ENCODE assay signal across 1 cellular context in the genomic region with DNA sequence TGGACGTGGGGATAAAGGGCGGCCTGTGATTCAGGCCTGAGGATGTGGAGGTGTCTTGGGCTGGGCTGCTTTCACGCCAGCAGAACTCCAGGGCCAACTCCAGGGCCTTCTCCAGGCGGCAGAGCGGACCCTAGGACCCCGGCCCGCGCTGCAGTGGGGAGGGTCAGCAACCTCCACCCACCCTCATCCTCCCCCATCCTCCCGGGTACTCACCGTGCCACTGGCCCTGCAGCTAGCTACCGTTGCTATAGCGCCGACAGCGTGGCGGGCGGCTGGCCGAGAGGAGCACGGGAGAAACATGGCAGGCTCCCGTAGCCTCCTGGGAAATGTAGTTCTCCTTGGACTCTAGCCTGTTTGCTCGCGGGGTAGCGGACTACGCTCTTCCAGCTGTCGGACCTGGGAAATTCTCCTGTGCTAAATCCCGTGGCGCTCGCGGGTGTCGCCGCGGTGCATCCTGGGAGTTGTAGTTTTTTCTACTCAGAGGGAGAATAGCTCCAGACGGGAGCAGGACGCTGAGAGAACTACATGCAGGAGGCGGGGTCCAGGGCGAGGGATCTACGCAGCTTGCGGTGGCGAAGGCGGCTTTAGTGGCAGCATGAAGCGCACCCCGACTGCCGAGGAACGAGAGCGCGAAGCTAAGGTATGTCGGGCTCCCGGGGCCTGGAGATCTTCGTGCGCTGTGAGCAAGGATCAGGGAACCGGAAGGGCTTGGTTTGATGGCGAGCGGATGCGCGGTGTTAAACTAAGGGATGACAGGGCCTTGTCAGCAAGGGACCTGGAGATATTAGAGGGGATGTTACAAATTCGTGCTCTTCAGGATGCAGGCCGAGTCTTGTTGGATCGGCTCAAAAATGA.
TF ChIP-seq lines count a peak whose summit lies in the region.

TSS of gene FTO (plus strand) at position 567 of the 855 bp plus-strand sequence.
TSS of gene RPGRIP1L (minus strand) at position 270 of the 855 bp plus-strand sequence. CDS start 3,136 bp downstream, outside the sequence.

TF ChIP-seq in HepG2, 621 proteins besides CTCF, POLR2A, EP300 and RAD21 (continued from another document and continues in another):
- TF ChIP-seq ZBTB49 (CRISPR knock-in tag; IDR thresholded peaks at IDR 0.05; ENCODE audit: borderline replicate concordance) (no peak), IKZF1 (IDR thresholded peaks at IDR 0.05) (no peak), KLF6 (CRISPR knock-in tag; IDR thresholded peaks at IDR 0.05) (peak; percentile 52; the same call in 1 of the 2 replicates), CSRNP2 (CRISPR knock-in tag; conservative IDR thresholded peaks at IDR 0.05; ENCODE audit: low read depth) (no peak), NR2F1 (CRISPR knock-in tag; IDR thresholded peaks at IDR 0.05) (no peak), KDM2A (CRISPR knock-in tag; IDR thresholded peaks at IDR 0.05; ENCODE audit: borderline replicate concordance, low read depth) (peak; percentile 94), SP2 (CRISPR knock-in tag; IDR thresholded peaks at IDR 0.05) (peak; percentile 58), PHF20 (CRISPR knock-in tag; IDR thresholded peaks at IDR 0.05) (peak; percentile 82; the same call in 1 of the 2 replicates), KLF13 (CRISPR knock-in tag; IDR thresholded peaks at IDR 0.05) (no peak), SIN3B (IDR thresholded peaks at IDR 0.05; ENCODE audit: low read length) (0 out of 2 replicates have a peak, but pooled peaks have one; percentile 51), ZNF737 (CRISPR knock-in tag; IDR thresholded peaks at IDR 0.05; ENCODE audit: borderline replicate concordance) (peak; percentile 75; the same call in 1 of the 2 replicates), ZBTB25 (CRISPR knock-in tag; IDR thresholded peaks at IDR 0.05) (peak; percentile 55; the same call in 1 of the 2 replicates), ZNF713 (CRISPR knock-in tag; IDR thresholded peaks at IDR 0.05) (0 out of 2 replicates have a peak, but pooled peaks have one; percentile 68), ZSCAN29 (CRISPR knock-in tag; conservative IDR thresholded peaks at IDR 0.05) (peak; percentile 76; the same call in 1 of the 2 replicates), ZNF30 (CRISPR knock-in tag; IDR thresholded peaks at IDR 0.05) (no peak), ZBTB14 (CRISPR knock-in tag; IDR thresholded peaks at IDR 0.05) (no peak), GPBP1L1 (CRISPR knock-in tag; IDR thresholded peaks at IDR 0.05) (no peak), ZMYM4 (CRISPR knock-in tag; IDR thresholded peaks at IDR 0.05) (peak; percentile 94), MIER3 (CRISPR knock-in tag; IDR thresholded peaks at IDR 0.05; ENCODE audit: borderline replicate concordance) (peak; percentile 81; the same call in 1 of the 2 replicates), HNF4A (CRISPR knock-in tag; IDR thresholded peaks at IDR 0.05) (peak; percentile 62), PHF5A (CRISPR knock-in tag; IDR thresholded peaks at IDR 0.05; ENCODE audit: low read depth, unreplicated experiment) (peak; percentile 18), ZBTB3 (CRISPR knock-in tag; IDR thresholded peaks at IDR 0.05; ENCODE audit: borderline replicate concordance, low read depth) (no peak), AHR (CRISPR knock-in tag; IDR thresholded peaks at IDR 0.05) (peak; percentile 82; the same call in 1 of the 2 replicates), HOXA5 (CRISPR knock-in tag; IDR thresholded peaks at IDR 0.05) (no peak), SP1 (IDR thresholded peaks at IDR 0.05) (no peak), SP1 (CRISPR knock-in tag; IDR thresholded peaks at IDR 0.05) (peak; percentile 32; the same call in 1 of the 2 replicates), ZNF644 (CRISPR knock-in tag; IDR thresholded peaks at IDR 0.05; ENCODE audit: low read depth) (no peak), SNRNP70 (IDR thresholded peaks at IDR 0.05; ENCODE audit: low read depth, low read length) (no peak), JARID2 (CRISPR knock-in tag; IDR thresholded peaks at IDR 0.05; ENCODE audit: insufficient replicate concordance) (no peak), MXD4 (CRISPR knock-in tag; IDR thresholded peaks at IDR 0.05) (peak; percentile 92), NBN (conservative IDR thresholded peaks at IDR 0.05) (no peak), KAT7 (CRISPR knock-in tag; IDR thresholded peaks at IDR 0.05; ENCODE audit: borderline replicate concordance) (peak; percentile 90), RELA (CRISPR knock-in tag; IDR thresholded peaks at IDR 0.05) (no peak)
- TF ChIP-seq, protein P1, sequence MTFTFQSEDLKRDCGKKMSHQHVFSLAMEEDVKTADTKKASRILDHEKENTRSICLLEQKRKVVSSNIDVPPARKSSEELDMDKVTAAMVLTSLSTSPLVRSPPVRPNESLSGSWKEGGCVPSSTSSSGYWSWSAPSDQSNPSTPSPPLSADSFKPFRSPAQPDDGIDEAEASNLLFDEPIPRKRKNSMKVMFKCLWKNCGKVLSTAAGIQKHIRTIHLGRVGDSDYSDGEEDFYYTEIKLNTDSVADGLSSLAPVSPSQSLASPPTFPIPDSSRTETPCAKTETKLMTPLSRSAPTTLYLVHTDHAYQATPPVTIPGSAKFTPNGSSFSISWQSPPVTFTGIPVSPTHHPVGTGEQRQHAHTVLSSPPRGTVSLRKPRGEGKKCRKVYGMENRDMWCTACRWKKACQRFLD (CRISPR knock-in tag; IDR thresholded peaks at IDR 0.05; ENCODE audit: borderline replicate concordance) = 0 out of 2 replicates have a peak, but pooled peaks have one; percentile 72
- TF ChIP-seq, protein P2, sequence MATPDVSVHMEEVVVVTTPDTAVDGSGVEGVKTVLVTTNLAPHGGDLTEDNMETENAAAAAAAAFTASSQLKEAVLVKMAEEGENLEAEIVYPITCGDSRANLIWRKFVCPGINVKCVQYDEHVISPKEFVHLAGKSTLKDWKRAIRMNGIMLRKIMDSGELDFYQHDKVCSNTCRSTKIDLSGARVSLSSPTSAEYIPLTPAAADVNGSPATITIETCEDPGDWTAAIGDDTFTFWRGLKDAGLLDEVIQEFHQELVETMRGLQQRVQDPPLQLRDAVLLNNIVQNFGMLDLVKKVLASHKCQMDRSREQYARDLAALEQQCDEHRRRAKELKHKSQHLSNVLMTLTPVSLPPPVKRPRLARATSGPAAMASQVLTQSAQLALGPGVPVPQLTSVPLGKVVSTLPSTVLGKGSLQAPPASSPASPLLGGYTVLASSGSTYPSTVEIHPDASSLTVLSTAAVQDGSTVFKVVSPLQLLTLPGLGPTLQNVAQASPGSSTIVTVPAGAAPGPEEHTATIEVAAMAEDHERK (CRISPR knock-in tag; IDR thresholded peaks at IDR 0.05; ENCODE audit: low read depth) = peak; percentile 84
- TF ChIP-seq, protein P3, sequence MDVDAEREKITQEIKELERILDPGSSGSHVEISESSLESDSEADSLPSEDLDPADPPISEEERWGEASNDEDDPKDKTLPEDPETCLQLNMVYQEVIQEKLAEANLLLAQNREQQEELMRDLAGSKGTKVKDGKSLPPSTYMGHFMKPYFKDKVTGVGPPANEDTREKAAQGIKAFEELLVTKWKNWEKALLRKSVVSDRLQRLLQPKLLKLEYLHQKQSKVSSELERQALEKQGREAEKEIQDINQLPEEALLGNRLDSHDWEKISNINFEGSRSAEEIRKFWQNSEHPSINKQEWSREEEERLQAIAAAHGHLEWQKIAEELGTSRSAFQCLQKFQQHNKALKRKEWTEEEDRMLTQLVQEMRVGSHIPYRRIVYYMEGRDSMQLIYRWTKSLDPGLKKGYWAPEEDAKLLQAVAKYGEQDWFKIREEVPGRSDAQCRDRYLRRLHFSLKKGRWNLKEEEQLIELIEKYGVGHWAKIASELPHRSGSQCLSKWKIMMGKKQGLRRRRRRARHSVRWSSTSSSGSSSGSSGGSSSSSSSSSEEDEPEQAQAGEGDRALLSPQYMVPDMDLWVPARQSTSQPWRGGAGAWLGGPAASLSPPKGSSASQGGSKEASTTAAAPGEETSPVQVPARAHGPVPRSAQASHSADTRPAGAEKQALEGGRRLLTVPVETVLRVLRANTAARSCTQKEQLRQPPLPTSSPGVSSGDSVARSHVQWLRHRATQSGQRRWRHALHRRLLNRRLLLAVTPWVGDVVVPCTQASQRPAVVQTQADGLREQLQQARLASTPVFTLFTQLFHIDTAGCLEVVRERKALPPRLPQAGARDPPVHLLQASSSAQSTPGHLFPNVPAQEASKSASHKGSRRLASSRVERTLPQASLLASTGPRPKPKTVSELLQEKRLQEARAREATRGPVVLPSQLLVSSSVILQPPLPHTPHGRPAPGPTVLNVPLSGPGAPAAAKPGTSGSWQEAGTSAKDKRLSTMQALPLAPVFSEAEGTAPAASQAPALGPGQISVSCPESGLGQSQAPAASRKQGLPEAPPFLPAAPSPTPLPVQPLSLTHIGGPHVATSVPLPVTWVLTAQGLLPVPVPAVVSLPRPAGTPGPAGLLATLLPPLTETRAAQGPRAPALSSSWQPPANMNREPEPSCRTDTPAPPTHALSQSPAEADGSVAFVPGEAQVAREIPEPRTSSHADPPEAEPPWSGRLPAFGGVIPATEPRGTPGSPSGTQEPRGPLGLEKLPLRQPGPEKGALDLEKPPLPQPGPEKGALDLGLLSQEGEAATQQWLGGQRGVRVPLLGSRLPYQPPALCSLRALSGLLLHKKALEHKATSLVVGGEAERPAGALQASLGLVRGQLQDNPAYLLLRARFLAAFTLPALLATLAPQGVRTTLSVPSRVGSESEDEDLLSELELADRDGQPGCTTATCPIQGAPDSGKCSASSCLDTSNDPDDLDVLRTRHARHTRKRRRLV (CRISPR knock-in tag; IDR thresholded peaks at IDR 0.05) = 0 out of 2 replicates have a peak, but pooled peaks have one; percentile 27
- TF ChIP-seq, protein P4, sequence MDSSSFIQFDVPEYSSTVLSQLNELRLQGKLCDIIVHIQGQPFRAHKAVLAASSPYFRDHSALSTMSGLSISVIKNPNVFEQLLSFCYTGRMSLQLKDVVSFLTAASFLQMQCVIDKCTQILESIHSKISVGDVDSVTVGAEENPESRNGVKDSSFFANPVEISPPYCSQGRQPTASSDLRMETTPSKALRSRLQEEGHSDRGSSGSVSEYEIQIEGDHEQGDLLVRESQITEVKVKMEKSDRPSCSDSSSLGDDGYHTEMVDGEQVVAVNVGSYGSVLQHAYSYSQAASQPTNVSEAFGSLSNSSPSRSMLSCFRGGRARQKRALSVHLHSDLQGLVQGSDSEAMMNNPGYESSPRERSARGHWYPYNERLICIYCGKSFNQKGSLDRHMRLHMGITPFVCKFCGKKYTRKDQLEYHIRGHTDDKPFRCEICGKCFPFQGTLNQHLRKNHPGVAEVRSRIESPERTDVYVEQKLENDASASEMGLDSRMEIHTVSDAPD (CRISPR knock-in tag; IDR thresholded peaks at IDR 0.05) = no peak
- TF ChIP-seq, protein P5, sequence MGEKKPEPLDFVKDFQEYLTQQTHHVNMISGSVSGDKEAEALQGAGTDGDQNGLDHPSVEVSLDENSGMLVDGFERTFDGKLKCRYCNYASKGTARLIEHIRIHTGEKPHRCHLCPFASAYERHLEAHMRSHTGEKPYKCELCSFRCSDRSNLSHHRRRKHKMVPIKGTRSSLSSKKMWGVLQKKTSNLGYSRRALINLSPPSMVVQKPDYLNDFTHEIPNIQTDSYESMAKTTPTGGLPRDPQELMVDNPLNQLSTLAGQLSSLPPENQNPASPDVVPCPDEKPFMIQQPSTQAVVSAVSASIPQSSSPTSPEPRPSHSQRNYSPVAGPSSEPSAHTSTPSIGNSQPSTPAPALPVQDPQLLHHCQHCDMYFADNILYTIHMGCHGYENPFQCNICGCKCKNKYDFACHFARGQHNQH (CRISPR knock-in tag; IDR thresholded peaks at IDR 0.05) = peak; percentile 94
